ENCODE assay signal across 32 cellular contexts in genomic region chr7:50941525-50941924, GRCh38.
"Had no signal": no experiment of that assay in that cellular context is flagged by ENCODE, and none has a peak within 500 bp of the region (broad histone marks: within the 10 kb centered on the region; RNA-seq: fewer than 3 reads in every experiment).

No MANE protein-coding gene starts in this region.

- H3K36me3 Mint-ChIP-seq: activated naive CD8-positive, alpha-beta T cell had no signal

- FAIRE-seq: astrocyte, colon had no signal

- H3K9me3 Mint-ChIP-seq: activated CD4-positive, alpha-beta memory T cell treated with anti-CD3 and anti-CD28 coated beads, Interleukin-2, amount 10 ng/mL, durations not matched to agents 7 days and 5 days; activated CD4-positive, alpha-beta T cell treated with anti-CD3 and anti-CD28 coated beads, Interleukin-2, amount 10 ng/mL, durations not matched to agents 7 days and 5 days; activated T-cell treated with anti-CD3 and anti-CD28 coated beads, Interleukin-2, amount 50 U/mL, for 4 hours; activated T-helper 17 cell treated with anti-CD3 and anti-CD28 coated beads, Interleukin-2, amount 50 U/mL, for 72 hours; effector memory CD8-positive, alpha-beta T cell; T-helper 2 cell treated with Interferon-gamma antibody and Interleukin-4, amounts not matched to agents 5 μg/mL and 100 μg/mL, for 36 hours had no signal

- ATAC-seq: activated T-cell treated with anti-CD3 and anti-CD28 coated beads, Interleukin-2, amount 50 U/mL, for 4 hours; activated T-helper 17 cell treated with anti-CD3 and anti-CD28 coated beads, Interleukin-2, amount 50 U/mL, for 72 hours; effector memory CD8-positive, alpha-beta T cell; foreskin keratinocyte; gastrocnemius medialis; heart left ventricle; T-helper 17 cell had no signal

- H3K27ac ChIP-seq: brain microvascular endothelial cell, esophagus muscularis mucosa, foreskin keratinocyte, gastrocnemius medialis, heart left ventricle had no signal

- H3K27ac Mint-ChIP-seq: activated CD4-positive, alpha-beta memory T cell treated with anti-CD3 and anti-CD28 coated beads, Interleukin-2, amount 10 ng/mL, durations not matched to agents 7 days and 5 days; activated CD4-positive, alpha-beta T cell treated with anti-CD3 and anti-CD28 coated beads, Interleukin-2, amount 10 ng/mL, durations not matched to agents 7 days and 5 days; activated naive CD8-positive, alpha-beta T cell; activated T-helper 17 cell treated with anti-CD3 and anti-CD28 coated beads, Interleukin-2, amount 50 U/mL, for 72 hours; effector memory CD8-positive, alpha-beta T cell; T-helper 17 cell; T-helper 2 cell treated with Interferon-gamma antibody and Interleukin-4, amounts not matched to agents 5 μg/mL and 100 μg/mL, for 36 hours had no signal

- H3K36me3 ChIP-seq: brain microvascular endothelial cell, esophagus muscularis mucosa, gastrocnemius medialis, heart left ventricle had no signal

- H3K4me3 ChIP-seq: esophagus muscularis mucosa, gastrocnemius medialis, heart left ventricle had no signal

- H3K4me1 ChIP-seq: esophagus muscularis mucosa, foreskin keratinocyte, gastrocnemius medialis, heart left ventricle had no signal

- H3K4me3 Mint-ChIP-seq: activated CD4-positive, alpha-beta memory T cell treated with anti-CD3 and anti-CD28 coated beads, Interleukin-2, amount 10 ng/mL, durations not matched to agents 7 days and 5 days; activated CD4-positive, alpha-beta T cell treated with anti-CD3 and anti-CD28 coated beads, Interleukin-2, amount 10 ng/mL, durations not matched to agents 7 days and 5 days; activated naive CD8-positive, alpha-beta T cell; activated T-cell treated with anti-CD3 and anti-CD28 coated beads, Interleukin-2, amount 50 U/mL, for 4 hours; activated T-helper 17 cell treated with anti-CD3 and anti-CD28 coated beads, Interleukin-2, amount 50 U/mL, for 72 hours; effector memory CD8-positive, alpha-beta T cell; T-helper 17 cell; T-helper 2 cell treated with Interferon-gamma antibody and Interleukin-4, amounts not matched to agents 5 μg/mL and 100 μg/mL, for 36 hours had no signal

- H3K27me3 ChIP-seq: brain microvascular endothelial cell, foreskin keratinocyte, gastrocnemius medialis, heart left ventricle had no signal

- H3K4me1 Mint-ChIP-seq: activated CD4-positive, alpha-beta memory T cell treated with anti-CD3 and anti-CD28 coated beads, Interleukin-2, amount 10 ng/mL, durations not matched to agents 7 days and 5 days; activated CD4-positive, alpha-beta T cell treated with anti-CD3 and anti-CD28 coated beads, Interleukin-2, amount 10 ng/mL, durations not matched to agents 7 days and 5 days; activated T-helper 17 cell treated with anti-CD3 and anti-CD28 coated beads, Interleukin-2, amount 50 U/mL, for 72 hours; T-helper 17 cell had no signal

- DNase-seq: activated CD4-positive, alpha-beta memory T cell treated with anti-CD3 and anti-CD28 coated beads, Interleukin-2, amount 10 ng/mL, durations not matched to agents 7 days and 5 days; activated CD4-positive, alpha-beta T cell treated with anti-CD3 and anti-CD28 coated beads for 1 hour; activated CD4-positive, alpha-beta T cell treated with anti-CD3 and anti-CD28 coated beads for 4 hours; activated CD4-positive, alpha-beta T cell treated with anti-CD3 and anti-CD28 coated beads, Interleukin-2, amount 10 ng/mL, durations not matched to agents 7 days and 5 days; activated CD4-positive, alpha-beta T cell treated with anti-CD3 and anti-CD28 coated beads, Interleukin-2, amount 50 U/mL, for 4 hours; activated effector memory CD4-positive, alpha-beta T cell treated with Interleukin-2 at 50 U/mL for 16 hours; activated gamma-delta T cell treated with Interleukin-2 at 50 U/mL for 16 hours; activated naive CD4-positive, alpha-beta T cell treated with anti-CD3 and anti-CD28 coated beads, Interleukin-2, amount 50 U/mL, for 16 hours; activated naive CD4-positive, alpha-beta T cell treated with Interleukin-2 at 50 U/mL for 16 hours; activated T-cell treated with anti-CD3 and anti-CD28 coated beads, Interleukin-2, amount 50 U/mL, for 4 hours; amniotic stem cell; anterior cingulate cortex; brain microvascular endothelial cell; caudate nucleus; cortex of kidney; dermis blood vessel endothelial cell; effector CD4-positive, alpha-beta T cell; effector memory CD8-positive, alpha-beta T cell; erythroblast; foreskin keratinocyte; gastrocnemius medialis; glutamatergic neuron; heart left ventricle; T-helper 1 cell; T-helper 17 cell; T1000 had no signal

- H3K9me3 ChIP-seq: esophagus muscularis mucosa, gastrocnemius medialis, heart left ventricle had no signal
